Comparison of ENCODE assay signal across 24 cellular contexts in the genomic region with DNA sequence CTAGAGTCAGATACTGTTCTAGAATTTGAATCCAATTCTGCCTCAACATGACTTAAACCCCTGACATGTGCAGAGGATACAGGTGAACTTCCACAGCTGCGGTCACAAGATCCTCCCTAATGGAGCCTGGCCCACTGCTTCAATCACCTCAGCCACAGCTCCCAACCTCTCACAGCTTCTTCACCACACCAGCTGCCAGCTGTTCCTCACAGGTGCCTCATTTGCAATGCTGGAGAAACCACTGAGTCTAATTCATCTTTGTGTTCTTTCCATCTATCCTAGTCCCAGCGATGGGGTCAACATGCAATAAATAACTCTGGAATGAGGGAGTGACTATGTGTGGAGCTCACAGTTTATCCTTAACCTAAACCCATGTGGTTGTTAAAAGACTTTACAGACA.
"Had no signal": no experiment of that assay in that cellular context is flagged by ENCODE, and none has a peak within 500 bp of the region (broad histone marks: within the 10 kb centered on the region; RNA-seq: fewer than 3 reads in every experiment).

No MANE protein-coding gene starts in this region.

- H3K27ac ChIP-seq: dorsolateral prefrontal cortex, gastrocnemius medialis, neural progenitor cell, prostate gland, right atrium auricular region, skin epidermis, spleen, testis, tibial nerve, upper lobe of left lung, uterus had no signal

- H3K9ac ChIP-seq: neural progenitor cell had no signal

- H3K4me2 ChIP-seq: neural progenitor cell had no signal

- H3K9me3 ChIP-seq: gastrocnemius medialis, prostate gland, right atrium auricular region, testis, tibial nerve, upper lobe of left lung, uterus had no signal

- H3K4me1 ChIP-seq: gastrocnemius medialis, neural progenitor cell, prostate gland, right atrium auricular region, spleen, testis, upper lobe of left lung, uterus had no signal

- H2AFZ ChIP-seq: neural progenitor cell had no signal

- DNase-seq: dorsolateral prefrontal cortex; effector CD4-positive, alpha-beta T cell; foreskin fibroblast; gastrocnemius medialis; head of caudate nucleus; kidney; mucosa of descending colon; naive thymus-derived CD4-positive, alpha-beta T cell; spleen; stimulated activated CD4-positive, alpha-beta T cell treated with anti-CD3 and anti-CD28 coated beads, Interleukin-4, amount 100 ng/mL, for 4 hours; stimulated activated naive CD8-positive, alpha-beta T cell treated with anti-CD3 and anti-CD28 coated beads, Interleukin-15, Interleukin-2, amounts not matched to agents 100 U/mL and 50 U/mL, for 24 hours; substantia nigra; testis; upper lobe of left lung; uterus had no signal

- H3K36me3 ChIP-seq: gastrocnemius medialis, neural progenitor cell, prostate gland, right atrium auricular region, spleen, tibial nerve, upper lobe of left lung, uterus had no signal

- FAIRE-seq: colon, kidney had no signal

- H3K4me3 ChIP-seq: dorsolateral prefrontal cortex, gastrocnemius medialis, lung, mucosa of descending colon, neural progenitor cell, prostate gland, right atrium auricular region, skin epidermis, spleen, testis, tibial nerve, upper lobe of left lung, uterus had no signal

- H3K27me3 ChIP-seq: dorsolateral prefrontal cortex, gastrocnemius medialis, neural progenitor cell, right atrium auricular region, spleen, testis, tibial nerve, upper lobe of left lung, uterus had no signal

- ATAC-seq: gastrocnemius medialis; mucosa of descending colon; naive thymus-derived CD4-positive, alpha-beta T cell; sciatic nerve; stimulated activated memory B cell treated with anti-CD40 and anti-IgM and Interleukin-4, amounts not matched to agents 10 μg/mL and 1 μg/mL and 100 μg/mL, for 72 hours; stimulated activated naive CD8-positive, alpha-beta T cell treated with anti-CD3 and anti-CD28 coated beads, Interleukin-15, Interleukin-2, amounts not matched to agents 100 U/mL and 50 U/mL, for 24 hours had no signal
